In genomic region chr22:46929046-46929688, GRCh38 we compare ENCODE assay signal across 18 cellular contexts.
"Had no signal": no experiment of that assay in that cellular context is flagged by ENCODE, and none has a peak within 500 bp of the region (broad histone marks: within the 10 kb centered on the region; RNA-seq: fewer than 3 reads in every experiment).

No MANE protein-coding gene starts in this region.

- H3K36me3 ChIP-seq: ascending aorta, cardiac muscle cell, colonic mucosa, ovary, thoracic aorta had no signal

- H3K4me1 Mint-ChIP-seq: neural crest cell had no signal

- H3K9me3 ChIP-seq: ascending aorta, colonic mucosa, heart right ventricle, ovary, thoracic aorta had no signal

- H3K4me3 ChIP-seq: ascending aorta, cardiac muscle cell, colonic mucosa, heart right ventricle, ovary, thoracic aorta had no signal

- H3K27me3 ChIP-seq: ascending aorta, cardiac muscle cell, colonic mucosa, heart right ventricle, ovary had no signal

- H3K4me1 ChIP-seq: ascending aorta, colonic mucosa had no signal

- H3K27me3 Mint-ChIP-seq: activated B cell treated with CpG ODN at 0.5 μM for 24 hours; activated CD4-positive, alpha-beta T cell treated with anti-CD3 and anti-CD28 coated beads, Interleukin-2, amount 10 ng/mL, durations not matched to agents 24 days and 14 days; stimulated activated naive CD8-positive, alpha-beta T cell treated with anti-CD3 and anti-CD28 coated beads, Interleukin-15, Interleukin-2, amounts not matched to agents 100 ng/mL and 50 ng/mL, for 24 hours had no signal

- H3K4me3 Mint-ChIP-seq: activated B cell treated with CpG ODN at 0.5 μM for 24 hours; activated CD4-positive, alpha-beta T cell treated with anti-CD3 and anti-CD28 coated beads, Interleukin-2, amount 10 ng/mL, durations not matched to agents 24 days and 14 days; activated T-helper 1 cell treated with anti-CD3 and anti-CD28 coated beads, Interleukin-12 subunit alpha, Interleukin-12 subunit beta, Interleukin-2, Interleukin-4 antibody, amounts not matched to agents 30 ng/mL and 10 ng/mL and 1 ng/mL, durations not matched to agents 14 hours and 24 hours and 36 hours; neural crest cell; stimulated activated naive CD8-positive, alpha-beta T cell treated with anti-CD3 and anti-CD28 coated beads, Interleukin-15, Interleukin-2, amounts not matched to agents 100 ng/mL and 50 ng/mL, for 24 hours had no signal

- H3K27ac Mint-ChIP-seq: activated B cell treated with CpG ODN at 0.5 μM for 24 hours; activated CD4-positive, alpha-beta T cell treated with anti-CD3 and anti-CD28 coated beads, Interleukin-2, amount 10 ng/mL, durations not matched to agents 24 days and 14 days; activated T-helper 1 cell treated with anti-CD3 and anti-CD28 coated beads, Interleukin-12 subunit alpha, Interleukin-12 subunit beta, Interleukin-2, Interleukin-4 antibody, amounts not matched to agents 30 ng/mL and 10 ng/mL and 1 ng/mL, durations not matched to agents 14 hours and 24 hours and 36 hours; stimulated activated naive CD8-positive, alpha-beta T cell treated with anti-CD3 and anti-CD28 coated beads, Interleukin-15, Interleukin-2, amounts not matched to agents 100 ng/mL and 50 ng/mL, for 24 hours had no signal

- H3K27ac ChIP-seq: ascending aorta, cardiac muscle cell, colonic mucosa, epithelial cell of prostate, heart right ventricle, ovary, thoracic aorta had no signal

- ATAC-seq: heart right ventricle had no signal

- DNase-seq: activated B cell treated with CpG ODN at 0.5 μM for 24 hours; activated CD4-positive, alpha-beta T cell treated with anti-CD3 and anti-CD28 coated beads, Interleukin-2, amount 10 ng/mL, durations not matched to agents 24 days and 14 days; activated naive CD4-positive, alpha-beta T cell; effector CD4-positive, alpha-beta T cell; heart right ventricle; islet precursor cell; ovary; stimulated activated CD4-positive, alpha-beta T cell treated with anti-CD3 and anti-CD28 coated beads, Interleukin-4, amount 100 ng/mL, for 1 hour; stimulated activated CD8-positive, alpha-beta memory T cell treated with anti-CD3 and anti-CD28 coated beads, Interleukin-4, amount 100 ng/mL, for 48 hours; T-helper 1 cell had no signal

- H3K9me3 Mint-ChIP-seq: activated B cell treated with CpG ODN at 0.5 μM for 24 hours; activated CD4-positive, alpha-beta T cell treated with anti-CD3 and anti-CD28 coated beads, Interleukin-2, amount 10 ng/mL, durations not matched to agents 24 days and 14 days; activated T-helper 1 cell treated with anti-CD3 and anti-CD28 coated beads, Interleukin-12 subunit alpha, Interleukin-12 subunit beta, Interleukin-2, Interleukin-4 antibody, amounts not matched to agents 30 ng/mL and 10 ng/mL and 1 ng/mL, durations not matched to agents 14 hours and 24 hours and 36 hours; neural crest cell; stimulated activated naive CD8-positive, alpha-beta T cell treated with anti-CD3 and anti-CD28 coated beads, Interleukin-15, Interleukin-2, amounts not matched to agents 100 ng/mL and 50 ng/mL, for 24 hours had no signal
